ENCODE assay signal across 29 cellular contexts in the genomic region with DNA sequence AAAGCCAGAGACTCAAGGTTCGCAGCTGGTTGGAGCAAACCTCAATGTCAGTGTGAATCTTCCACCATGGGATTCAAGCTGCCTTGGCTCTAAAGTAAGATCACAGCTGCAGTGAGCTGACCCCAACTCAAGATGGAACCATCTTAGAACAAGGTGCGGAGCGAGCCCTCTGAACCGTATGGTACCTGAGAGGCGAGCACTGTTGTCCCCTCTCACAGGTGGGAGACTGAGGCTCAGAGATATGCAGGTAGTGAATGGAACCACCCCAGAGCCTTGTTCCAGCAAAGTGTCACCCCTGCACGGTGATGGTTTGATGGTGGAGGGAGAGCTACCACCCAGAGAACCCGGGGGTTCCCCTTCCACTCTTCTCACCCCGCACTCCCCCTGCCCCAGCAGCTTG. TPM values are rescaled to one million over a fixed set of nuclear protein-coding genes. Genes with fewer than 3 reads are reported as not detected.
DNase-seq lines count a peak whose midpoint lies in the region; ATAC-seq, FAIRE-seq and TF ChIP-seq lines count a peak whose summit lies in the region.
"Had no signal": no experiment of that assay in that cellular context is flagged by ENCODE, and none has a peak within 500 bp of the region (broad histone marks: within the 10 kb centered on the region; RNA-seq: fewer than 3 reads in every experiment).

No MANE protein-coding gene starts in this region.

- H3K4me3 ChIP-seq in RWPE2 (ENCODE audit: severe bottlenecking) (no peak overlapping the region), neuronal stem cell (ENCODE audit: low read length in 2 of 2) (no peak overlapping the region)
- H3K4me3 ChIP-seq: BLaER1, GM12878 had no signal

- H3K27me3 ChIP-seq in RWPE2 (ENCODE audit: insufficient read depth, poor library complexity, severe bottlenecking) (no peaks in the 10 kb centered on the region), neuronal stem cell (ENCODE audit: control insufficient read depth in 3 of 3, insufficient read depth in 3 of 3, low read depth in 1 of 3, low read length in 3 of 3) (peaks cover 0 to 2% (median 0%) of the 10 kb centered on the region in 3 experiments)
- H3K27me3 ChIP-seq: BE2C had no signal

- intact Hi-C loops in posterior vena cava (cut with DNase I), result no loop called here

- peak overlapping the region; percentile 76 for H3K18ac ChIP-seq in neuronal stem cell (ENCODE audit: low read length)

- H3K4me1 ChIP-seq in RWPE2 (ENCODE audit: insufficient read depth, poor library complexity, severe bottlenecking), result peaks cover 12% of the 10 kb centered on the region
- H3K4me1 ChIP-seq in neuronal stem cell (ENCODE audit: control insufficient read depth in 2 of 2, insufficient read depth in 1 of 2, low read depth in 1 of 2, low read length in 2 of 2), result peaks cover 19 to 23% of the 10 kb centered on the region in 2 donors
- H3K4me1 ChIP-seq: BE2C had no signal

- no peak overlapping the region for H3K14ac ChIP-seq in neuronal stem cell (ENCODE audit: low read length)

- H4K91ac ChIP-seq in neuronal stem cell (ENCODE audit: low read depth, low read length, poor library complexity), result no peak overlapping the region

- TF ChIP-seq CTCF in RWPE2 (IDR thresholded peaks at IDR 0.05; ENCODE audit: poor library complexity, severe bottlenecking), result no peak
- TF ChIP-seq CTCF in chondrocyte (IDR thresholded peaks at IDR 0.05), result no peak

- H3K23ac ChIP-seq in neuronal stem cell (ENCODE audit: low read depth, low read length, poor library complexity), result no peak overlapping the region

- peak; percentile 53 for FAIRE-seq in urothelium cell line (lab: Jason Lieb, UNC)
- FAIRE-seq: A204.1, GM12878, GM12892, GM18507 had no signal

- H2BK15ac ChIP-seq in neuronal stem cell (ENCODE audit: low read length), result no peak overlapping the region

- H2AFZ ChIP-seq in neuronal stem cell (ENCODE audit: low read length), result no peak overlapping the region

- no peak overlapping the region for H4K8ac ChIP-seq in neuronal stem cell (ENCODE audit: low read depth, low read length)

- no peak overlapping the region for H3K27ac Mint-ChIP-seq in chondrocyte (ENCODE audit: unreplicated experiment)
- H3K27ac Mint-ChIP-seq: CD14-positive monocyte; CD4-positive, CD25-positive, alpha-beta regulatory T cell; CD8-positive, alpha-beta memory T cell had no signal

- no peaks in the 10 kb centered on the region for H3K36me3 ChIP-seq in RWPE2 (ENCODE audit: low read depth)
- H3K36me3 ChIP-seq in neuronal stem cell (replicated peaks in 1 of 2; ENCODE audit: control insufficient read depth in 2 of 2, insufficient read depth in 2 of 2, low read length in 2 of 2), result peaks cover 3 to 38% of the 10 kb centered on the region in 2 donors
- H3K36me3 ChIP-seq: BE2C, BLaER1 had no signal

- no peak overlapping the region for H3K4me2 ChIP-seq in neuronal stem cell (ENCODE audit: insufficient read depth, low read length, poor library complexity, severe bottlenecking)
- H3K4me2 ChIP-seq: BLaER1 had no signal

- no peak overlapping the region for H3K4me3 Mint-ChIP-seq in chondrocyte (ENCODE audit: unreplicated experiment)
- H3K4me3 Mint-ChIP-seq: CD14-positive monocyte; CD4-positive, alpha-beta memory T cell; CD4-positive, CD25-positive, alpha-beta regulatory T cell; CD8-positive, alpha-beta memory T cell had no signal

- peak overlapping the region; percentile 22 for H2AK5ac ChIP-seq in neuronal stem cell (ENCODE audit: low read depth, low read length)

- H2BK5ac ChIP-seq in neuronal stem cell (ENCODE audit: low read length), result peak overlapping the region; percentile 62

- peak overlapping the region; percentile 10 for H3K9ac ChIP-seq in neuronal stem cell (ENCODE audit: low read depth, low read length, poor library complexity)
- H3K9ac ChIP-seq: BLaER1 had no signal

- no CpG with 5 or more reads among the region's 8 CpGs for WGBS in neuronal stem cell (ENCODE audit: extremely low coverage in 2 of 2, insufficient read length in 2 of 2, insufficient replicate concordance in 1 of 2), 2 donors

- no peak overlapping the region for H3K4ac ChIP-seq in neuronal stem cell (ENCODE audit: low read length)

- no peak overlapping the region for H2BK120ac ChIP-seq in neuronal stem cell (ENCODE audit: low read depth, low read length)

- H3K27ac ChIP-seq in RWPE2 (ENCODE audit: poor library complexity, severe bottlenecking) (no peak overlapping the region), neuronal stem cell (replicated peaks; ENCODE audit: low read length) (no peak overlapping the region)
- H3K27ac ChIP-seq: BLaER1 had no signal

- peaks cover 16% of the 10 kb centered on the region for H3K4me1 Mint-ChIP-seq in chondrocyte (ENCODE audit: low read depth)
- H3K4me1 Mint-ChIP-seq: CD14-positive monocyte; CD4-positive, CD25-positive, alpha-beta regulatory T cell; CD8-positive, alpha-beta memory T cell had no signal

- DNase-seq in RWPE2 (ENCODE audit: low spot score), result peak; percentile 70
- peak; percentile 66 for DNase-seq in chondrocyte (ENCODE audit: low spot score)
- no peak for DNase-seq in neuronal stem cell (ENCODE audit: low spot score)
- DNase-seq in urothelium cell line (ENCODE audit: low spot score), result no peak
- no peak for DNase-seq in posterior vena cava (ENCODE audit: low spot score)
- no peak for DNase-seq in GM19240 (ENCODE audit: insufficient read length, low spot score)
- DNase-seq: 8988T; ACHN; BE2C; C1 segment of cervical spinal cord; CD4-positive, alpha-beta memory T cell; CD4-positive, CD25-positive, alpha-beta regulatory T cell; CD8-positive, alpha-beta memory T cell; COR-L47; DMS 273 treated with DMSO at 0.1 percent for 48 hours; DMS153; DMS53; DMS79; DND-41; EL; GDM1 had no signal

- H3K9me3 ChIP-seq in RWPE2 (ENCODE audit: severe bottlenecking), result no peaks in the 10 kb centered on the region
- no peaks in the 10 kb centered on the region for H3K9me3 ChIP-seq in neuronal stem cell (replicated peaks in 1 of 2; ENCODE audit: control insufficient read depth in 2 of 2, insufficient read depth in 1 of 2, low read depth in 1 of 2, low read length in 2 of 2)
- H3K9me3 ChIP-seq: BE2C had no signal

- no peaks in the 10 kb centered on the region for H3K36me3 Mint-ChIP-seq in chondrocyte (ENCODE audit: low read depth)
- H3K36me3 Mint-ChIP-seq: CD14-positive monocyte; CD4-positive, alpha-beta memory T cell; CD4-positive, CD25-positive, alpha-beta regulatory T cell; CD8-positive, alpha-beta memory T cell had no signal

- no peaks in the 10 kb centered on the region for H3K9me3 Mint-ChIP-seq in chondrocyte (ENCODE audit: low read depth)
- H3K9me3 Mint-ChIP-seq: CD4-positive, CD25-positive, alpha-beta regulatory T cell had no signal

- no peaks in the 10 kb centered on the region for H3K79me1 ChIP-seq in neuronal stem cell (ENCODE audit: low read depth, low read length)

- H3K27me3 Mint-ChIP-seq in chondrocyte (ENCODE audit: low read depth), result peaks cover 18% of the 10 kb centered on the region

- H2BK12ac ChIP-seq in neuronal stem cell (ENCODE audit: low read length), result peak overlapping the region; percentile 92

- ATAC-seq in RWPE2 (ENCODE audit: low read depth) (no peak), GM19397 (IDR thresholded peaks at IDR 0.05; ENCODE audit: unreplicated experiment) (no peak)
- ATAC-seq: GM12878 had no signal

RNA-seq across cellular contexts. Expression of a gene that starts 52.5 kb away (rescaled TPM):
- total RNA-seq in chondrocyte (not detected in 3 replicates), posterior vena cava (under 1 TPM in 1 of 2 donors, not detected in 1; 0.65 TPM)
- 17.6 TPM for polyA plus RNA-seq in neuronal stem cell (2013, experiment 1 of 2)
- 17.7 TPM for polyA plus RNA-seq in neuronal stem cell (2013, experiment 2 of 2)
- total RNA-seq: CD4-positive, alpha-beta memory T cell; CD4-positive, CD25-positive, alpha-beta regulatory T cell; CD8-positive, alpha-beta memory T cell had no signal
- polyA plus RNA-seq: AG04450; CD14-positive monocyte; CD4-positive, alpha-beta memory T cell; CD4-positive, CD25-positive, alpha-beta regulatory T cell; CD8-positive, alpha-beta memory T cell had no signal

Comparison
In these comparisons a context has a peak if more than half of its experiments do, and no peak if none do; other contexts are left out.
1. DNase-seq: peak in RWPE2 (single experiment) and chondrocyte (single experiment); none in neuronal stem cell (single experiment), urothelium cell line (single experiment), posterior vena cava (single experiment) and GM19240 (single experiment).